1 cellular context compared by ENCODE assay signal in genomic region chr5:98774192-98775046, GRCh38.
TF ChIP-seq lines count a peak whose summit lies in the region.

No MANE protein-coding gene starts in this region.

TF ChIP-seq in HepG2, 621 proteins besides CTCF, POLR2A, EP300 and RAD21 (continued from another document and continues in another):
- no peak for TF ChIP-seq ZBTB40 (IDR thresholded peaks at IDR 0.05)
- 0 out of 2 replicates have a peak, but pooled peaks have one; percentile 4 for TF ChIP-seq ZBTB40 (CRISPR knock-in tag; IDR thresholded peaks at IDR 0.05)
- TF ChIP-seq ZNF317 (CRISPR knock-in tag; IDR thresholded peaks at IDR 0.05), result no peak
- TF ChIP-seq ZNF557 (CRISPR knock-in tag; IDR thresholded peaks at IDR 0.05), result no peak; the same call in 1 of the 2 replicates
- 0 out of 2 replicates have a peak, but pooled peaks have one; percentile 57 for TF ChIP-seq ZNF124 (CRISPR knock-in tag; IDR thresholded peaks at IDR 0.05)
- TF ChIP-seq ZNF101 (CRISPR knock-in tag; IDR thresholded peaks at IDR 0.05; ENCODE audit: borderline replicate concordance, low read depth), result no peak
- no peak for TF ChIP-seq FOSL2 (CRISPR knock-in tag; IDR thresholded peaks at IDR 0.05)
- TF ChIP-seq NFYB (CRISPR knock-in tag; IDR thresholded peaks at IDR 0.05), result no peak
- peak; percentile 95 for TF ChIP-seq SIX1 (CRISPR knock-in tag; IDR thresholded peaks at IDR 0.05; ENCODE audit: borderline replicate concordance)
- TF ChIP-seq ZBED4 (CRISPR knock-in tag; IDR thresholded peaks at IDR 0.05; ENCODE audit: borderline replicate concordance), result no peak
- TF ChIP-seq HOXA3 (CRISPR knock-in tag; IDR thresholded peaks at IDR 0.05), result no peak; the same call in 1 of the 2 replicates
- no peak for TF ChIP-seq ZNF136 (CRISPR knock-in tag; IDR thresholded peaks at IDR 0.05; ENCODE audit: low read depth)
- TF ChIP-seq NBN (conservative IDR thresholded peaks at IDR 0.05), result no peak
- no peak for TF ChIP-seq KDM2A (CRISPR knock-in tag; IDR thresholded peaks at IDR 0.05; ENCODE audit: borderline replicate concordance, low read depth)
- no peak for TF ChIP-seq IRF2 (CRISPR knock-in tag; IDR thresholded peaks at IDR 0.05)
- peak; percentile 31; the same call in 1 of the 2 replicates for TF ChIP-seq CBX2 (IDR thresholded peaks at IDR 0.05; ENCODE audit: low read depth, low read length)
- TF ChIP-seq CBX2 (CRISPR knock-in tag; IDR thresholded peaks at IDR 0.05; ENCODE audit: low read depth), result no peak
- TF ChIP-seq RAD51 (IDR thresholded peaks at IDR 0.05; ENCODE audit: borderline replicate concordance), result no peak
- 0 out of 2 replicates have a peak, but pooled peaks have one; percentile 13 for TF ChIP-seq HOXD1 (CRISPR knock-in tag; IDR thresholded peaks at IDR 0.05)
- TF ChIP-seq RNF2 (conservative IDR thresholded peaks at IDR 0.05; ENCODE audit: low read depth), result no peak
- TF ChIP-seq HIC2 (CRISPR knock-in tag; IDR thresholded peaks at IDR 0.05; ENCODE audit: low read depth), result no peak
- TF ChIP-seq, protein P1, sequence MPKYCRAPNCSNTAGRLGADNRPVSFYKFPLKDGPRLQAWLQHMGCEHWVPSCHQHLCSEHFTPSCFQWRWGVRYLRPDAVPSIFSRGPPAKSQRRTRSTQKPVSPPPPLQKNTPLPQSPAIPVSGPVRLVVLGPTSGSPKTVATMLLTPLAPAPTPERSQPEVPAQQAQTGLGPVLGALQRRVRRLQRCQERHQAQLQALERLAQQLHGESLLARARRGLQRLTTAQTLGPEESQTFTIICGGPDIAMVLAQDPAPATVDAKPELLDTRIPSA (CRISPR knock-in tag; IDR thresholded peaks at IDR 0.05; ENCODE audit: borderline replicate concordance), result no peak
- TF ChIP-seq, protein P2, sequence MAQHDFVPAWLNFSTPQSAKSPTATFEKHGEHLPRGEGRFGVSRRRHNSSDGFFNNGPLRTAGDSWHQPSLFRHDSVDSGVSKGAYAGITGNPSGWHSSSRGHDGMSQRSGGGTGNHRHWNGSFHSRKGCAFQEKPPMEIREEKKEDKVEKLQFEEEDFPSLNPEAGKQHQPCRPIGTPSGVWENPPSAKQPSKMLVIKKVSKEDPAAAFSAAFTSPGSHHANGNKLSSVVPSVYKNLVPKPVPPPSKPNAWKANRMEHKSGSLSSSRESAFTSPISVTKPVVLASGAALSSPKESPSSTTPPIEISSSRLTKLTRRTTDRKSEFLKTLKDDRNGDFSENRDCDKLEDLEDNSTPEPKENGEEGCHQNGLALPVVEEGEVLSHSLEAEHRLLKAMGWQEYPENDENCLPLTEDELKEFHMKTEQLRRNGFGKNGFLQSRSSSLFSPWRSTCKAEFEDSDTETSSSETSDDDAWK (CRISPR knock-in tag; IDR thresholded peaks at IDR 0.05), result no peak
- TF ChIP-seq GATAD2A (CRISPR knock-in tag; IDR thresholded peaks at IDR 0.05), result 0 out of 2 replicates have a peak, but pooled peaks have one; percentile 12
- TF ChIP-seq, protein P3, sequence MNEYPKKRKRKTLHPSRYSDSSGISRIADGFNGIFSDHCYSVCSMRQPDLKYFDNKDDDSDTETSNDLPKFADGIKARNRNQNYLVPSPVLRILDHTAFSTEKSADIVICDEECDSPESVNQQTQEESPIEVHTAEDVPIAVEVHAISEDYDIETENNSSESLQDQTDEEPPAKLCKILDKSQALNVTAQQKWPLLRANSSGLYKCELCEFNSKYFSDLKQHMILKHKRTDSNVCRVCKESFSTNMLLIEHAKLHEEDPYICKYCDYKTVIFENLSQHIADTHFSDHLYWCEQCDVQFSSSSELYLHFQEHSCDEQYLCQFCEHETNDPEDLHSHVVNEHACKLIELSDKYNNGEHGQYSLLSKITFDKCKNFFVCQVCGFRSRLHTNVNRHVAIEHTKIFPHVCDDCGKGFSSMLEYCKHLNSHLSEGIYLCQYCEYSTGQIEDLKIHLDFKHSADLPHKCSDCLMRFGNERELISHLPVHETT (CRISPR knock-in tag; conservative IDR thresholded peaks at IDR 0.05), result 0 out of 2 replicates have a peak, but pooled peaks have one; percentile 10
- TF ChIP-seq USF2 (IDR thresholded peaks at IDR 0.05; ENCODE audit: low read depth, low read length), result no peak
- no peak for TF ChIP-seq USF2 (CRISPR knock-in tag; IDR thresholded peaks at IDR 0.05; ENCODE audit: borderline replicate concordance)
- TF ChIP-seq KLF13 (CRISPR knock-in tag; IDR thresholded peaks at IDR 0.05), result no peak
- peak; percentile 35; the same call in 1 of the 2 replicates for TF ChIP-seq BRCA1 (CRISPR knock-in tag; IDR thresholded peaks at IDR 0.05)
- no peak for TF ChIP-seq SMARCC2 (IDR thresholded peaks at IDR 0.05)
- no peak for TF ChIP-seq ZNF569 (CRISPR knock-in tag; IDR thresholded peaks at IDR 0.05; ENCODE audit: borderline replicate concordance)
- TF ChIP-seq, protein P4, sequence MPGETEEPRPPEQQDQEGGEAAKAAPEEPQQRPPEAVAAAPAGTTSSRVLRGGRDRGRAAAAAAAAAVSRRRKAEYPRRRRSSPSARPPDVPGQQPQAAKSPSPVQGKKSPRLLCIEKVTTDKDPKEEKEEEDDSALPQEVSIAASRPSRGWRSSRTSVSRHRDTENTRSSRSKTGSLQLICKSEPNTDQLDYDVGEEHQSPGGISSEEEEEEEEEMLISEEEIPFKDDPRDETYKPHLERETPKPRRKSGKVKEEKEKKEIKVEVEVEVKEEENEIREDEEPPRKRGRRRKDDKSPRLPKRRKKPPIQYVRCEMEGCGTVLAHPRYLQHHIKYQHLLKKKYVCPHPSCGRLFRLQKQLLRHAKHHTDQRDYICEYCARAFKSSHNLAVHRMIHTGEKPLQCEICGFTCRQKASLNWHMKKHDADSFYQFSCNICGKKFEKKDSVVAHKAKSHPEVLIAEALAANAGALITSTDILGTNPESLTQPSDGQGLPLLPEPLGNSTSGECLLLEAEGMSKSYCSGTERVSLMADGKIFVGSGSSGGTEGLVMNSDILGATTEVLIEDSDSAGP (CRISPR knock-in tag; IDR thresholded peaks at IDR 0.05; ENCODE audit: borderline replicate concordance), result no peak; the same call in 1 of the 2 replicates
- TF ChIP-seq MXD4 (CRISPR knock-in tag; IDR thresholded peaks at IDR 0.05), result no peak
- peak; percentile 31; the same call in 1 of the 2 replicates for TF ChIP-seq HOXA5 (CRISPR knock-in tag; IDR thresholded peaks at IDR 0.05)
- 0 out of 2 replicates have a peak, but pooled peaks have one; percentile 3 for TF ChIP-seq ZNF879 (CRISPR knock-in tag; IDR thresholded peaks at IDR 0.05)
- no peak for TF ChIP-seq NCOA2 (CRISPR knock-in tag; IDR thresholded peaks at IDR 0.05)
- no peak for TF ChIP-seq RARA (CRISPR knock-in tag; IDR thresholded peaks at IDR 0.05)
- no peak for TF ChIP-seq HNRNPLL (IDR thresholded peaks at IDR 0.05; ENCODE audit: low read depth, low read length, poor library complexity, severe bottlenecking)
- TF ChIP-seq KLF9 (CRISPR knock-in tag; IDR thresholded peaks at IDR 0.05; ENCODE audit: low read depth), result no peak
- no peak for TF ChIP-seq ISL2 (CRISPR knock-in tag; IDR thresholded peaks at IDR 0.05)
